ENCODE assay signal across 21 cellular contexts in genomic region chr9:23907343-23907742, GRCh38.
"Had no signal": no experiment of that assay in that cellular context is flagged by ENCODE, and none has a peak within 500 bp of the region (broad histone marks: within the 10 kb centered on the region; RNA-seq: fewer than 3 reads in every experiment).

No MANE protein-coding gene starts in this region.

- DNase-seq: KBM-7, MV-4-11, NCI-H1048, NCI-H1105, NCI-H1417, NCI-H1436 treated with DMSO at 0.1 percent for 48 hours, NCI-H1694, NCI-H187 treated with DMSO at 0.1 percent for 48 hours, NCI-H2029 treated with DMSO at 0.1 percent for 48 hours, NCI-H2107, NCI-H226, NCI-H446, NCI-H510A, NCI-H524 treated with DMSO at 0.1 percent for 48 hours, NCI-H69, NCI-H774, OCI-M1, PC-9, Peyer's patch, SHP77 treated with DMSO at 0.1 percent for 48 hours, SJCRH30 had no signal

- H2AFZ ChIP-seq: PC-9 had no signal

- H3K36me3 ChIP-seq: Peyer's patch, SJCRH30 had no signal

- H3K9me3 ChIP-seq: Peyer's patch, SJCRH30 had no signal

- H3K4me3 ChIP-seq: PC-9, Peyer's patch, SJCRH30 had no signal

- H3K27ac ChIP-seq: PC-9, Peyer's patch, SJCRH30 had no signal

- H3K4me1 ChIP-seq: Peyer's patch, SJCRH30 had no signal

- H3K27me3 ChIP-seq: Peyer's patch, SJCRH30 had no signal

- H3K4me2 ChIP-seq: PC-9 had no signal
